In the genomic region with DNA sequence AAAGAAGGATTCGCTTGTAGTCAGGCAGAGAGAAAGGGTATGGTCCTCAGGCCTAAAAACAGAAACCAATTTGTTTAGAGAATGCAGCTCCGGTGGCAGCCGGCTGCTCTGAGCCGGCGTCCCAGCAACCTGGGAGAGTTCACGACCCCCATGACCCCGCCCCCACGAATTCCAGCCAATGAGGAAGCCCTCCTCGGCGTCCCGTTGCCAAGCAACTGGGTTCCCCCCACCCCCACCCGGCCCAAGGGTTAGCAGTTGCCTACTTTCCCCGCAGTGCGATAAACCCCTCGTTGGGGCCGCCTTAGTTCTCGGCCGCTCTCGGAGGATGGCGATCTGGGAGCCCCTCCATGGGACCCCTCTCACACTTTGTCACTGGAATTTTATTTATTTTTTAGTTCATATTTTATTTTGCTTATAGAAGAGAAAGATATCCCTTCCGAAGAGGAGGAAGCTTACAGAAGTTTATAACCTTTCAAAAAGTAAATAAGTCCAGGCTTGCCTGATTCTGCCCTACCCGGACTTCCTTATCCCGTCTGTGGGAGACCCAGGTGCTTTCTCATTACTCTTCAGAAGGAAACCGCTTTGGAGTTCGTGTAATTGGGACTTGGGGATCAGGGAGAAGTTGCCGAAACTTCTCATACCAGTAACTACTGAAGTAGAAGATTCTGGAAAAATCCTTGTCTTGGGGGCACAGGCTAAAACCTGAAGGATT, we compare ENCODE assay signal across 21 cellular contexts. TPM values are rescaled to one million over a fixed set of nuclear protein-coding genes. Genes with fewer than 3 reads are reported as not detected.
A peak's percentile ranks its signal among the peaks of the same experiment; 100 is the strongest.
DNase-seq lines count a peak whose midpoint lies in the region; ATAC-seq, FAIRE-seq and TF ChIP-seq lines count a peak whose summit lies in the region.
"Had no signal": no experiment of that assay in that cellular context is flagged by ENCODE, and none has a peak within 500 bp of the region (broad histone marks: within the 10 kb centered on the region; RNA-seq: fewer than 3 reads in every experiment).

A gene with protein sequence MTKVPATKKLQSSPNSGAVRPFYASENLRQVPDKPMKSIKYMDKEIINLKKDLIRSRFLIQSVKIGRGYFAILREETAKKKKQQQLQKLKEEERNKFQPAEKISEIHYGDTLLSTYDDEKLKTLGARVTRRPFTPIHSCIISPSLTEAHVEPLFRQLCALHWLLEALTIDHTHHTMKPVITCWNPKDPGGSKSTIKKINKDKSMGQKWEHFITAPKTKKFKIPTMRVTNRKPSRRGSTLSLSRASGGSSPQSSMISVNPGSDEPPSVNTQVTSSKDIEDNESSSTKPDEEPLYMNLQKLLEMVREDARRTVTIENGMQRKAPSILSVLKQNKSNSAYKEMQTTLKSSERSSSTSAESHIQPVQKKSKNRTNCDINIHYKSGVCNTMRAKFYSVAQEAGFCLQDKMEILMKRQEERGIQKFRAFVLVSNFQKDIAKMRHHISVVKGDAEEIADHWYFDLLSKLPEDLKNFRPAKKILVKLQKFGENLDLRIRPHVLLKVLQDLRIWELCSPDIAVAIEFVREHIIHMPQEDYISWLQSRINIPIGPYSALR (plus strand): TSS at position 271 of the 712 bp plus-strand sequence. CDS start 448 bp downstream, outside the sequence.

- in situ Hi-C loops in T47D (cut with HindIII; ENCODE audit: low pct_unique_long_range_greater_than_20kb, low sequenced_read_pairs): no loop called here

- no peaks in the 10 kb centered on the region for H3K36me3 ChIP-seq in breast epithelium
- H3K36me3 ChIP-seq in colonic mucosa: no peaks in the 10 kb centered on the region
- no peaks in the 10 kb centered on the region for H3K36me3 ChIP-seq in upper lobe of right lung
- H3K36me3 ChIP-seq in small intestine (ENCODE audit: control insufficient read depth in 2 of 2, insufficient read depth in 2 of 2, low read length in 2 of 2): no peaks in the 10 kb centered on the region
- H3K36me3 ChIP-seq: uterus had no signal

- no peak for FAIRE-seq in small intestine (lab: Jason Lieb, UNC)
- FAIRE-seq: keratinocyte had no signal

- TF ChIP-seq CTCF in breast epithelium (IDR thresholded peaks at IDR 0.05) (no peak), colonic mucosa (IDR thresholded peaks at IDR 0.05) (no peak), upper lobe of right lung (IDR thresholded peaks at IDR 0.05) (no peak)

- no peak within 1 kb of the TSS for H3K4me3 ChIP-seq in breast epithelium
- H3K4me3 ChIP-seq in colonic mucosa: peak within 1 kb of the TSS; percentile 1
- H3K4me3 ChIP-seq in upper lobe of right lung: no peak within 1 kb of the TSS
- H3K4me3 ChIP-seq in small intestine (ENCODE audit: low read depth in 1 of 2, low read length in 2 of 2): no peak within 1 kb of the TSS
- H3K4me3 ChIP-seq: uterus had no signal

- DNase-seq in T47D (ENCODE audit: low read depth in 1 of 2, low spot score in 1 of 2) (peak; percentile 20 to 73), breast epithelium (ENCODE audit: low spot score in 2 of 2) (no peak), colonic mucosa (peak; percentile 41), left colon (peak; percentile 38 to 76), upper lobe of right lung (peak; percentile 64), NCI-H1436 treated with DMSO at 0.1 percent for 48 hours (lab: John Stamatoyannopoulos, UW) (no peak), small intestine (no peak), midbrain (lab: John Stamatoyannopoulos, UW) (no peak)
- DNase-seq: activated CD8-positive, alpha-beta memory T cell treated with anti-CD3 and anti-CD28 coated beads, Interleukin-2, amount 50 U/mL, for 4 hours; activated naive CD4-positive, alpha-beta T cell treated with Interleukin-2 at 50 U/mL for 16 hours; effector CD8-positive, alpha-beta T cell; foreskin fibroblast; NCI-H2029 treated with DMSO at 0.1 percent for 48 hours; NCI-H526; stimulated activated CD4-positive, alpha-beta T cell treated with anti-CD3 and anti-CD28 coated beads, Interleukin-2, amount 100 ng/mL, for 48 hours; T-cell; uterus had no signal

- no peak for TF ChIP-seq POLR2A in breast epithelium (IDR thresholded peaks at IDR 0.05)

- no peaks in the 10 kb centered on the region for H3K4me1 ChIP-seq in breast epithelium
- no peaks in the 10 kb centered on the region for H3K4me1 ChIP-seq in colonic mucosa
- H3K4me1 ChIP-seq in upper lobe of right lung: no peaks in the 10 kb centered on the region
- H3K4me1 ChIP-seq in small intestine (ENCODE audit: control insufficient read depth in 2 of 2, insufficient read depth in 1 of 2, low read depth in 1 of 2, low read length in 1 of 2): no peaks in the 10 kb centered on the region
- H3K4me1 ChIP-seq: uterus had no signal

- peak; percentile 95 for ATAC-seq in left colon
- peak; percentile 36 for ATAC-seq in upper lobe of right lung
- ATAC-seq: T-cell had no signal

- H3K9ac ChIP-seq in colonic mucosa (ENCODE audit: low read depth in 2 of 2, low read length in 2 of 2): no peak within 1 kb of the TSS

- H3K27ac ChIP-seq in breast epithelium (no peak within 1 kb of the TSS), colonic mucosa (no peak within 1 kb of the TSS), upper lobe of right lung (no peak within 1 kb of the TSS), small intestine (ENCODE audit: low read depth in 1 of 2, low read length in 1 of 2) (no peak within 1 kb of the TSS)
- H3K27ac ChIP-seq: uterus had no signal

- H3K9me3 ChIP-seq in breast epithelium: no peaks in the 10 kb centered on the region
- no peaks in the 10 kb centered on the region for H3K9me3 ChIP-seq in colonic mucosa
- no peaks in the 10 kb centered on the region for H3K9me3 ChIP-seq in upper lobe of right lung
- H3K9me3 ChIP-seq in small intestine (ENCODE audit: control insufficient read depth, low read depth): no peaks in the 10 kb centered on the region
- H3K9me3 ChIP-seq: uterus had no signal

- H3K27me3 ChIP-seq in breast epithelium: peaks cover 0 to 43% of the 10 kb centered on the region in 2 donors
- no peaks in the 10 kb centered on the region for H3K27me3 ChIP-seq in colonic mucosa
- peaks cover 9% of the 10 kb centered on the region for H3K27me3 ChIP-seq in upper lobe of right lung
- H3K27me3 ChIP-seq in small intestine (ENCODE audit: control insufficient read depth in 2 of 2, insufficient read depth in 2 of 2, low read length in 2 of 2): peaks cover 0 to 5% of the 10 kb centered on the region in 2 donors
- H3K27me3 ChIP-seq: uterus had no signal

- 17 to 23% (median 19%) methylated on average over 25 to 26 of the region's 26 CpGs for WGBS in small intestine, 3 donors

- intact Hi-C loops in breast epithelium (cut with DNase I; ENCODE audit: low total_unique reads) (no loop called here), colonic mucosa (cut with DNase I) (no loop called here), left colon (cut with DNase I, micrococcal nuclease) (no loop called here), upper lobe of right lung (cut with DNase I) (no loop called here)

RNA-seq across cellular contexts. Expression of the gene that starts here (rescaled TPM):
- total RNA-seq in breast epithelium (not detected), colonic mucosa (1 to 10 TPM; 1.3 to 2.3 TPM), left colon (1 to 10 TPM; 1.2 to 4.4 TPM), upper lobe of right lung (not detected)
- not detected for polyA plus RNA-seq in small intestine
- total RNA-seq: H4, LHCN-M2, pulmonary artery endothelial cell, T-cell had no signal

Comparison
In these comparisons a context has a peak if more than half of its experiments do, and no peak if none do; other contexts are left out.
1. DNase-seq: peak in T47D (2 of 2), colonic mucosa (single experiment) and left colon (2 of 2); none in breast epithelium (0 of 2), NCI-H1436 treated with DMSO at 0.1 percent for 48 hours (single experiment), small intestine (single experiment) and midbrain (single experiment).
2. Peak in DNase-seq and ATAC-seq in upper lobe of right lung; RNA of the gene not detected or under 1 TPM.